18 cellular contexts compared by ENCODE assay signal in genomic region chr19:41452584-41453275, GRCh38. TPM values are rescaled to one million over a fixed set of nuclear protein-coding genes. Genes with fewer than 3 reads are reported as not detected.
A peak's percentile ranks its signal among the peaks of the same experiment; 100 is the strongest.
DNase-seq lines count a peak whose midpoint lies in the region; ATAC-seq and TF ChIP-seq lines count a peak whose summit lies in the region.
"Had no signal": no experiment of that assay in that cellular context is flagged by ENCODE, and none has a peak within 500 bp of the region (broad histone marks: within the 10 kb centered on the region; RNA-seq: fewer than 3 reads in every experiment).

No MANE protein-coding gene starts in this region.

- H3K4me3 Mint-ChIP-seq in stimulated activated memory B cell treated with anti-CD40 and anti-IgM and Interleukin-4, amounts not matched to agents 10 μg/mL and 1 μg/mL and 100 μg/mL, for 72 hours: no peak overlapping the region
- H3K4me3 Mint-ChIP-seq: CD8-positive, alpha-beta memory T cell; H9; HFFc6 had no signal

- peaks cover 55% of the 10 kb centered on the region for H3K4me1 Mint-ChIP-seq in stimulated activated memory B cell treated with anti-CD40 and anti-IgM and Interleukin-4, amounts not matched to agents 10 μg/mL and 1 μg/mL and 100 μg/mL, for 72 hours
- H3K4me1 Mint-ChIP-seq: H9 had no signal

- peaks cover 22% of the 10 kb centered on the region for H3K27me3 ChIP-seq in foreskin keratinocyte
- H3K27me3 ChIP-seq: BLaER1 had no signal

- DNase-seq in HFF-Myc (ENCODE audit: extremely low read depth, low read depth) (no peak), RPMI8226 (peak; percentile 42), foreskin keratinocyte (no peak), medulla oblongata (ENCODE audit: extremely low spot score) (no peak)
- DNase-seq in activated CD4-positive, CD25-positive, alpha-beta regulatory T cell (lab: John Stamatoyannopoulos, UW): no peak
- DNase-seq: Caco-2; CD8-positive, alpha-beta memory T cell; DND-41; GDM1; H9; HFFc6; KG1 had no signal

- H3K9me3 Mint-ChIP-seq in stimulated activated memory B cell treated with anti-CD40 and anti-IgM and Interleukin-4, amounts not matched to agents 10 μg/mL and 1 μg/mL and 100 μg/mL, for 72 hours: no peaks in the 10 kb centered on the region
- H3K9me3 Mint-ChIP-seq: CD8-positive, alpha-beta memory T cell; HFFc6 had no signal

- no peaks in the 10 kb centered on the region for H3K36me3 Mint-ChIP-seq in stimulated activated memory B cell treated with anti-CD40 and anti-IgM and Interleukin-4, amounts not matched to agents 10 μg/mL and 1 μg/mL and 100 μg/mL, for 72 hours
- H3K36me3 Mint-ChIP-seq: CD8-positive, alpha-beta memory T cell had no signal

- H3K27ac Mint-ChIP-seq in stimulated activated memory B cell treated with anti-CD40 and anti-IgM and Interleukin-4, amounts not matched to agents 10 μg/mL and 1 μg/mL and 100 μg/mL, for 72 hours: peak overlapping the region; percentile 82
- H3K27ac Mint-ChIP-seq: CD8-positive, alpha-beta memory T cell; H9; HFFc6 had no signal

- H3K27ac ChIP-seq in foreskin keratinocyte: no peak overlapping the region
- H3K27ac ChIP-seq: BLaER1 had no signal

- no peaks in the 10 kb centered on the region for H3K4me1 ChIP-seq in foreskin keratinocyte
- H3K4me1 ChIP-seq: Caco-2 had no signal

- TF ChIP-seq CTCF in HFF-Myc (IDR thresholded peaks at IDR 0.05; ENCODE audit: low read depth, low read length, missing control alignments) (peak; percentile 5), foreskin keratinocyte (conservative IDR thresholded peaks at IDR 0.05) (peak; percentile 10)

- no peak for ATAC-seq in foreskin keratinocyte
- ATAC-seq in stimulated activated memory B cell treated with anti-CD40 and anti-IgM and Interleukin-4, amounts not matched to agents 10 μg/mL and 1 μg/mL and 100 μg/mL, for 72 hours: no peak
- no peak for ATAC-seq in GM19023 (IDR thresholded peaks at IDR 0.05; ENCODE audit: unreplicated experiment)
- no peak for ATAC-seq in GM18505 (IDR thresholded peaks at IDR 0.05; ENCODE audit: unreplicated experiment)
- ATAC-seq: HepG2 had no signal

- no peak overlapping the region for H3K4me3 ChIP-seq in HFF-Myc (replicated peaks; ENCODE audit: low read depth, low read length)
- H3K4me3 ChIP-seq: BLaER1 had no signal

- TF ChIP-seq POLR2A in GM18505 (IDR thresholded peaks at IDR 0.05; ENCODE audit: borderline replicate concordance, extremely low read depth, insufficient read depth, insufficient read length): no peak

- H3K27me3 Mint-ChIP-seq in stimulated activated memory B cell treated with anti-CD40 and anti-IgM and Interleukin-4, amounts not matched to agents 10 μg/mL and 1 μg/mL and 100 μg/mL, for 72 hours: no peaks in the 10 kb centered on the region

RNA-seq across cellular contexts. Expression of gene ERICH4, which starts 9.8 kb away (rescaled TPM):
- not detected in 2 replicates for total RNA-seq in foreskin keratinocyte
- not detected in 2 replicates for polyA plus RNA-seq in foreskin keratinocyte
- total RNA-seq: A673; Caco-2; CD8-positive, alpha-beta memory T cell; H9; HFFc6 had no signal
- polyA plus RNA-seq: CD8-positive, alpha-beta memory T cell had no signal

RNA-seq across cellular contexts. Expression of gene DMAC2, which starts 13.0 kb away (rescaled TPM):
- total RNA-seq in foreskin keratinocyte: 57.8 and 60.8 TPM in 2 replicates
- polyA plus RNA-seq in foreskin keratinocyte: 67.8 and 72.0 TPM in 2 replicates

RNA-seq across cellular contexts. Expression of gene B3GNT8, which starts 25.6 kb away (rescaled TPM):
- 2.2 and 2.9 TPM in 2 replicates for total RNA-seq in foreskin keratinocyte
- polyA plus RNA-seq in foreskin keratinocyte: 3.4 and 4.7 TPM in 2 replicates

RNA-seq across cellular contexts. Expression of gene BCKDHA, which starts 55.1 kb away (rescaled TPM):
- 15.9 and 18.7 TPM in 2 replicates for total RNA-seq in foreskin keratinocyte
- polyA plus RNA-seq in foreskin keratinocyte: 16.9 and 18.6 TPM in 2 replicates

RNA-seq across cellular contexts. Expression of gene EXOSC5, which starts 55.6 kb away (rescaled TPM):
- 19.6 and 22.7 TPM in 2 replicates for total RNA-seq in foreskin keratinocyte
- polyA plus RNA-seq in foreskin keratinocyte: 30.2 and 35.9 TPM in 2 replicates
